In the genomic region with DNA sequence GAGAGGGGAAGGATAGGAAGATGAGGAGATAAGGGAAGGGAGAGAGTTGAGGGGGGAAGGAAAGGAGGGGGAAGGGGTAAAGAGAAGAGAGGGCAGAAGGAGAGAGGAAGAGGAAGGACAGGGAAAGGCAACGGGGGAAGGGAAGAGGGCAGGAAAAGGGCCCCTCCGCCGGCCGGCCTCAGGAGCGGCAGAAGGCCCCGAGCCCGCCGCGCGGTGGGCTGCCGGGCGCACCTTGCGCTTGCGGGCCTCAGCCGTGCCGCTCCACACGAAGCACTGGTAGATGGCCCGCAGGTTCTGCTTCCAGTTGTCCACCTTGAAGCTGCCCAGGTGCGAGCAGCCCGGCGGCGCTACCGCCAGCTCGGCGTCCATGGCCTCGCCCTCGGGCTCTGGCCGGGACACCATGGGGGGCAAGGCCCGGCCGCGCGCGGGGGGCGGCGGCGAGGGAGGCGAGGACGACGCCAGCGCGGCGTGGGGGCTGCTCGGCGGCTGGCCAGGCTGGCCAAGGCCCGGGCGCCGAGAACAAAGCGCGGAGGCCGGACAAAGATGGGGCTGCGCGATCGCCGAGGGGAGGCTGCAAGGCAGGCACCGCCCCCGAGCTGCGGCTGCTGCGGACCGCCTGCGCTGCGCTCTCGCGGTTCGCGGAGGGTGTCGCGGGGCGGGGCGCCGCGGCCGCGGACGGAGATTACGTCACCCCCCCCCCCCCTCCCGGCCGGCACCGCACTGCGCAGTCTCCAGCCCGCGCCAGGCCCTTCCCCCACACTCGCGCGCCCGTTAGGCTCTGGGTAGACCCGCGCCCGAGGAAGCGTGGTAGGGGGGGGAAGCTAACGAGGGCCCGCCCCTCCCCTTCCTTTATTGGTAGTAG, we compare ENCODE assay signal across 8 cellular contexts. TPM values are rescaled to one million over a fixed set of nuclear protein-coding genes. Genes with fewer than 3 reads are reported as not detected.
DNase-seq lines count a peak whose midpoint lies in the region; ATAC-seq, FAIRE-seq and TF ChIP-seq lines count a peak whose summit lies in the region.

A gene (minus strand): TSS at position 578 of the 862 bp plus-strand sequence. CDS start 176 bp downstream, at position 402.

- peak within 1 kb of the TSS; percentile 96 for H3K27ac ChIP-seq in epithelial cell of prostate
- peak within 1 kb of the TSS; percentile 94 for H3K27ac ChIP-seq in muscle layer of duodenum (ENCODE audit: low read length)
- peak within 1 kb of the TSS; percentile 97 to 100 for H3K27ac ChIP-seq in thoracic aorta

- peaks cover 17% of the 10 kb centered on the region for H3K36me3 Mint-ChIP-seq in activated CD4-positive, alpha-beta T cell treated with anti-CD3 and anti-CD28 coated beads for 36 hours (ENCODE audit: low read depth)

- peak; percentile 52 for ATAC-seq in activated CD4-positive, alpha-beta T cell treated with anti-CD3 and anti-CD28 coated beads for 36 hours
- ATAC-seq in thoracic aorta (ENCODE audit: insufficient number of reproducible peaks, low FRiP score, low read depth) = peak; percentile 76

- TF ChIP-seq POLR2A in H54 (IDR thresholded peaks at IDR 0.05; ENCODE audit: low read depth, low read length) = peak; percentile 78

- peaks cover 26% of the 10 kb centered on the region for H3K4me1 Mint-ChIP-seq in activated CD4-positive, alpha-beta T cell treated with anti-CD3 and anti-CD28 coated beads for 36 hours

- TF ChIP-seq CTCF in thoracic aorta (IDR thresholded peaks at IDR 0.05) = no peak

- H3K4me1 ChIP-seq in muscle layer of duodenum (ENCODE audit: control insufficient read depth in 1 of 2, insufficient read depth in 2 of 2, low read length in 2 of 2) = peaks cover 8 to 28% of the 10 kb centered on the region in 2 donors
- H3K4me1 ChIP-seq in thoracic aorta (ENCODE audit: control insufficient read depth in 1 of 2, low read depth in 2 of 2) = peaks cover 28 to 40% of the 10 kb centered on the region in 2 donors

- CTCF ChIA-PET in activated CD4-positive, alpha-beta T cell treated with anti-CD3 and anti-CD28 coated beads for 36 hours (lab: Charles Lee) = interaction anchor here (0.6 to 2.4 kb wide), 13 partner anchors 8 to 233 kb away, joined by 3 to 26 read pairs (median 6); no protein-coding TSS in a partner anchor

- peak within 1 kb of the TSS; percentile 97 for H3K27ac Mint-ChIP-seq in activated CD4-positive, alpha-beta T cell treated with anti-CD3 and anti-CD28 coated beads for 36 hours

- H3K36me3 ChIP-seq in muscle layer of duodenum (ENCODE audit: control insufficient read depth in 1 of 2, insufficient read depth in 2 of 2, low read length in 2 of 2) = peaks cover 0 to 8% of the 10 kb centered on the region in 2 donors
- no peaks in the 10 kb centered on the region for H3K36me3 ChIP-seq in thoracic aorta

- DNase-seq in NCI-H2196 treated with DMSO at 0.1 percent for 48 hours (lab: John Stamatoyannopoulos, UW; ENCODE audit: unreplicated experiment) (peak; percentile 85), NCI-H2196 (lab: John Stamatoyannopoulos, UW; ENCODE audit: unreplicated experiment) (no peak), H54 (ENCODE audit: insufficient read length, low spot score) (peak; percentile 81), LHCN-M2 (ENCODE audit: low read depth) (no peak), epithelial cell of prostate (ENCODE audit: low read depth, low spot score) (no peak), thoracic aorta (ENCODE audit: low spot score) (no peak)
- DNase-seq in activated CD4-positive, alpha-beta T cell treated with anti-CD3 and anti-CD28 coated beads for 36 hours = peak; percentile 98

- POLR2A ChIA-PET in activated CD4-positive, alpha-beta T cell treated with anti-CD3 and anti-CD28 coated beads for 36 hours (lab: Charles Lee) = interaction anchor here (0.6 to 2.1 kb wide), 11 partner anchors 8 to 244 kb away, joined by 3 to 16 read pairs (median 3); no protein-coding TSS in a partner anchor

- intact Hi-C loops in activated CD4-positive, alpha-beta T cell treated with anti-CD3 and anti-CD28 coated beads for 36 hours (cut with DNase I, micrococcal nuclease) = loop anchor here (1.0 to 5.0 kb wide), 12 partner anchors 8 to 1066 kb away; a partner anchor contains a TSS

- no peaks in the 10 kb centered on the region for H3K27me3 Mint-ChIP-seq in activated CD4-positive, alpha-beta T cell treated with anti-CD3 and anti-CD28 coated beads for 36 hours

- no peaks in the 10 kb centered on the region for H3K9me3 ChIP-seq in muscle layer of duodenum (ENCODE audit: control insufficient read depth in 1 of 2, low read length in 2 of 2)
- no peaks in the 10 kb centered on the region for H3K9me3 ChIP-seq in thoracic aorta

- H3K9me3 Mint-ChIP-seq in activated CD4-positive, alpha-beta T cell treated with anti-CD3 and anti-CD28 coated beads for 36 hours (ENCODE audit: low read depth) = no peaks in the 10 kb centered on the region

- no peak for FAIRE-seq in H54 (lab: Jason Lieb, UNC)

- H3K4me3 ChIP-seq in muscle layer of duodenum (ENCODE audit: low read depth in 1 of 2, low read length in 2 of 2) (peak within 1 kb of the TSS; percentile 79 to 94), thoracic aorta (peak within 1 kb of the TSS; percentile 100)

- H3K27me3 ChIP-seq in muscle layer of duodenum (ENCODE audit: low read depth, low read length) (no peaks in the 10 kb centered on the region), thoracic aorta (replicated peaks; ENCODE audit: insufficient read depth) (no peaks in the 10 kb centered on the region)

- peak within 1 kb of the TSS; percentile 99 for H3K4me3 Mint-ChIP-seq in activated CD4-positive, alpha-beta T cell treated with anti-CD3 and anti-CD28 coated beads for 36 hours

RNA-seq across cellular contexts. Expression of the gene that starts here (rescaled TPM):
- total RNA-seq in LHCN-M2 (2014; rRNA removed) (247 and 267 TPM in 2 replicates), thoracic aorta (100 to 1,000 TPM; 130 to 154 TPM)
- 131 TPM for polyA plus RNA-seq in LHCN-M2 (2012)
- 100 to 1,000 TPM; 148 to 173 TPM for total RNA-seq in activated CD4-positive, alpha-beta T cell treated with anti-CD3 and anti-CD28 coated beads for 36 hours

Comparison
In these comparisons a context has a peak if more than half of its experiments do, and no peak if none do; other contexts are left out.
1. DNase-seq: peak in NCI-H2196 treated with DMSO at 0.1 percent for 48 hours (single experiment), H54 (single experiment) and activated CD4-positive, alpha-beta T cell treated with anti-CD3 and anti-CD28 coated beads for 36 hours (single experiment); none in NCI-H2196 (single experiment), LHCN-M2 (single experiment), epithelial cell of prostate (single experiment) and thoracic aorta (single experiment).
2. Peak in every context shown above with its lines, with median percentiles within 50 percentile points of each other: H3K27ac ChIP-seq.